In the genomic region with DNA sequence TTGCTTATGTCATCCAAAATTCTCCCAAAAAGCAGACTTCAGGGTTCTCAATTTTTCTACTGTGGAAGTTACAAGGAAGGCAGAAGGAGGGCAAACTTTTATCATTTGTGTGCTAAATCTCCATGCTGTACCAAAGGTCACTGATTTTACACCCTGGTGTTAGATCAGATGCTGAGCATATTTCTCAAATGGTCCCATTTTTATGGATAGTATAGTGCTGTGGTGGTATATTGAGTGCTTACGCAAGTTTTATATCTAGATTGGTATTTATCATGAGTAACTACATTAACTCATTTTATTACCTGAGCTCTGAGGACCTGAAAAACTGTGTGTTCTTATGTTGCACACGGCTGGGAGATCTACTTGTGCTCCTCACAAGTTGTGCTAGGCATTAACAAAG, we compare ENCODE assay signal across 14 cellular contexts.
A peak's percentile ranks its signal among the peaks of the same experiment; 100 is the strongest.
DNase-seq lines count a peak whose midpoint lies in the region; ATAC-seq, FAIRE-seq and TF ChIP-seq lines count a peak whose summit lies in the region.
"Had no signal": no experiment of that assay in that cellular context is flagged by ENCODE, and none has a peak within 500 bp of the region (broad histone marks: within the 10 kb centered on the region; RNA-seq: fewer than 3 reads in every experiment).

No MANE protein-coding gene starts in this region.

- no peak overlapping the region for H3K4me2 ChIP-seq in astrocyte (ENCODE audit: low read length)
- H3K4me2 ChIP-seq: BLaER1 had no signal

- DNase-seq in Peyer's patch, result no peak
- DNase-seq in astrocyte (ENCODE audit: low read depth), result no peak
- no peak for DNase-seq in left colon
- no peak for DNase-seq in transverse colon
- DNase-seq in COLO829 (ENCODE audit: low spot score), result no peak
- DNase-seq in epidermal melanocyte (ENCODE audit: insufficient read length, low spot score), result no peak
- DNase-seq: AML-193; CD8-positive, alpha-beta memory T cell; IMR-90; KG1 had no signal

- no peak overlapping the region for H3K27ac Mint-ChIP-seq in astrocyte (ENCODE audit: unreplicated experiment)
- H3K27ac Mint-ChIP-seq: CD8-positive, alpha-beta memory T cell had no signal

- no peaks in the 10 kb centered on the region for H4K20me1 ChIP-seq in astrocyte (ENCODE audit: insufficient read depth, low read length)
- H4K20me1 ChIP-seq: BLaER1 had no signal

- H3K4me3 Mint-ChIP-seq in astrocyte (ENCODE audit: unreplicated experiment), result no peak overlapping the region

- in situ Hi-C loops in transverse colon (cut with MboI; ENCODE audit: low pct_ligation_motif_present in 1 of 4, low pct_unique_long_range_greater_than_20kb in 1 of 4, low sequenced_read_pairs in 3 of 4), result no loop called here

- H3K9ac ChIP-seq in astrocyte (ENCODE audit: low read length), result no peak overlapping the region
- H3K9ac ChIP-seq: BLaER1 had no signal

- H3K27me3 ChIP-seq in Peyer's patch, result no peaks in the 10 kb centered on the region
- no peaks in the 10 kb centered on the region for H3K27me3 ChIP-seq in astrocyte (ENCODE audit: insufficient read depth, low read length)
- no peaks in the 10 kb centered on the region for H3K27me3 ChIP-seq in transverse colon

- peaks cover 2% of the 10 kb centered on the region for H3K27me3 Mint-ChIP-seq in astrocyte (ENCODE audit: low read depth, unreplicated experiment)

- H3K79me2 ChIP-seq in astrocyte (ENCODE audit: insufficient read depth, low read length), result no peaks in the 10 kb centered on the region

- ATAC-seq in left colon (peak; percentile 75), GM21447 (IDR thresholded peaks at IDR 0.05; ENCODE audit: unreplicated experiment) (no peak)

- intact Hi-C loops in left colon (cut with DNase I, micrococcal nuclease), result no loop called here
- intact Hi-C loops in transverse colon (cut with DNase I; ENCODE audit: low total_unique reads), result no loop called here

- H3K27ac ChIP-seq in Peyer's patch (peak overlapping the region in 3 of 4 donors; percentile 0 to 84 (median 74)), astrocyte (ENCODE audit: low read depth, low read length) (no peak overlapping the region), transverse colon (peak overlapping the region; percentile 75 to 87 (median 82))
- H3K27ac ChIP-seq: BLaER1 had no signal

- H3K4me1 ChIP-seq in Peyer's patch (peaks cover 0 to 28% (median 0%) of the 10 kb centered on the region in 4 donors), astrocyte (ENCODE audit: insufficient read depth, low read length) (peaks cover 8% of the 10 kb centered on the region), transverse colon (peaks cover 7 to 47% (median 28%) of the 10 kb centered on the region in 4 donors)
- H3K4me1 ChIP-seq: HAP-1 had no signal

- H3K36me3 Mint-ChIP-seq in astrocyte (ENCODE audit: low read depth, unreplicated experiment), result no peaks in the 10 kb centered on the region

- TF ChIP-seq POLR2A in Peyer's patch (IDR thresholded peaks at IDR 0.05), result no peak
- no peak for TF ChIP-seq POLR2A in transverse colon (IDR thresholded peaks at IDR 0.05)

- H3K9me3 ChIP-seq in Peyer's patch, result no peaks in the 10 kb centered on the region
- no peaks in the 10 kb centered on the region for H3K9me3 ChIP-seq in astrocyte (ENCODE audit: insufficient read depth, low read depth, low read length)
- H3K9me3 ChIP-seq in transverse colon, result no peaks in the 10 kb centered on the region
- H3K9me3 ChIP-seq: BLaER1, HAP-1 had no signal

- H3K9me3 Mint-ChIP-seq in astrocyte (ENCODE audit: unreplicated experiment), result peaks cover 2% of the 10 kb centered on the region
- H3K9me3 Mint-ChIP-seq: CD8-positive, alpha-beta memory T cell had no signal

- no peak overlapping the region for H2AFZ ChIP-seq in astrocyte (ENCODE audit: low read depth, low read length)

- H3K4me3 ChIP-seq in Peyer's patch (no peak overlapping the region), astrocyte (ENCODE audit: insufficient read depth, low read depth, low read length) (no peak overlapping the region), transverse colon (no peak overlapping the region)
- H3K4me3 ChIP-seq: BLaER1, HAP-1 had no signal

- no peak for TF ChIP-seq EP300 in transverse colon (IDR thresholded peaks at IDR 0.05; ENCODE audit: low read depth)

- H3K4me1 Mint-ChIP-seq in astrocyte (ENCODE audit: low read depth, unreplicated experiment), result peaks cover 28% of the 10 kb centered on the region

- peak; percentile 37 for FAIRE-seq in astrocyte (lab: Jason Lieb, UNC)
- FAIRE-seq: H1 had no signal

- peak in 2 of 6 experiments; percentile 15 for TF ChIP-seq CTCF in Peyer's patch (IDR thresholded peaks at IDR 0.05)
- no peak for TF ChIP-seq CTCF in astrocyte (IDR thresholded peaks at IDR 0.05; ENCODE audit: insufficient read depth, low read depth, low read length)
- peak in 1 of 5 experiments; percentile 12 for TF ChIP-seq CTCF in transverse colon (IDR thresholded peaks at IDR 0.05)

- no peaks in the 10 kb centered on the region for H3K36me3 ChIP-seq in Peyer's patch
- H3K36me3 ChIP-seq in astrocyte (ENCODE audit: insufficient read depth, low read length), result no peaks in the 10 kb centered on the region
- H3K36me3 ChIP-seq in transverse colon, result no peaks in the 10 kb centered on the region
- H3K36me3 ChIP-seq: BLaER1, HAP-1 had no signal

- 62 to 71% methylated on average over 1 to 2 of the region's 2 CpGs for WGBS in transverse colon (ENCODE audit: low coverage in 1 of 2), 2 donors
